ENCODE assay signal across 29 cellular contexts in the genomic region with DNA sequence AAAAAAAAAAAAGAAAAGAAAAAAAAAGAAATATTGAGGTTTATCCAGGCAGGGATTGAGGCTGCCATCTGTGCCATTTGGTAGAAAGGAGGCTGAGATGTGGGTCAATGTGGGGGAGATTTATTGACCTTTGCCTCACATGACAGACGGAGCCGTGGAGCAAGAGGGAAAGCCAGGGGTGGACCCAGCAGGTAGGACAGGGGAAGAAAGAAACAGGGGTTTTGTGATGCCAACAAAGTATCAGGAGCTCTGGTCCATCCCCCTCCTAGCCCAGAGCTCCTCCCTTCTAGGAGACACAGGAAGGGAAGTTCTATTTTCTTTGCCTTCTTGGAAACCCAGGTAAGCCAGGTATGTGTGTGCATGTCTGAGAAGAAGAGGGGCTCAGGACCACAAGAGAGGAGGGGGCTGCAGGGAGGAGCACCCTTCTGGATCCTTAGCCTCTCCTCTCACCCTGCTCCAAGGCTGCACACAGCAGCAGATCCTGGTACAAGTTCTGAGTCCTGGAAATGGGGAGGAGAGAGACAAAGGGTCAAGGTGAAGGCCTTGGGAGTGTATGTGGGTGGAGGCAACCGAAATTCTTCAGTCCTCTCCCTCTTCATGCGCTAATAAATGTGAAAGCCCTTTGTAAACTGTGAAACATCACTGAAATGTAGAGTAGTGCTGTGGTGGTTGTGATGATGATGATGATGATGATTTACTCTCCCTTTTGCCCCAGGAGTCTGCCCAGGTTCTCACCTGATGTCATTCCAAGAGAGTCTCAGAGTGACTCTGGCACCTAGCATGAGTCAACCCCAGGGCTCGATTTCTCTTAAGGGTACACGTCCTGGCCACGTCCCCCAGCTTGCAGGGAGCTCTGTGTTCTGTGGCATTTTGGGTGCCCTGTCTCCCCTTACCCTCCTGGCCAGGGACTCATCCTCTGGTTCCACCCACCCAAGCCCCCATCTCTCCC. TPM values are rescaled to one million over a fixed set of nuclear protein-coding genes. Genes with fewer than 3 reads are reported as not detected.
DNase-seq lines count a peak whose midpoint lies in the region; ATAC-seq, FAIRE-seq and TF ChIP-seq lines count a peak whose summit lies in the region.
"Had no signal": no experiment of that assay in that cellular context is flagged by ENCODE, and none has a peak within 500 bp of the region (broad histone marks: within the 10 kb centered on the region; RNA-seq: fewer than 3 reads in every experiment).

No MANE protein-coding gene starts in this region.

- TF ChIP-seq RAD21 in H1 (IDR thresholded peaks at IDR 0.05 in 1 of 2, conservative IDR thresholded peaks at IDR 0.05 in 1 of 2; ENCODE audit: low read depth in 2 of 2, low read length in 2 of 2) = no peak

- H3K9me3 ChIP-seq in H1 (ENCODE audit: insufficient read depth in 2 of 2, low read depth in 1 of 2, low read length in 1 of 2) (no peaks in the 10 kb centered on the region), sigmoid colon (no peaks in the 10 kb centered on the region)
- H3K9me3 ChIP-seq: esophagus muscularis mucosa, right atrium auricular region, transverse colon had no signal

- POLR2A ChIA-PET in H1 (lab: Charles Lee; ENCODE audit: partially characterized antibody) = interaction anchor here (19.6 kb wide), 1 partner anchor 23 kb away, joined by 197 read pairs; the partner anchor contains the start of gene ZFP36L1

- no peak for FAIRE-seq in H1 (lab: Jason Lieb, UNC)
- FAIRE-seq: A204.1, G401.6, GM18507 had no signal

- no peaks in the 10 kb centered on the region for H3K23me2 ChIP-seq in H1 (ENCODE audit: low read depth, low read length)

- H3K14ac ChIP-seq in H1 (ENCODE audit: insufficient read length) = no peak overlapping the region

- H3K4me3 ChIP-seq in GM23338 = no peak overlapping the region
- no peak overlapping the region for H3K4me3 ChIP-seq in H1 (ENCODE audit: extremely low read depth in 1 of 4, insufficient read depth in 2 of 4, low read depth in 3 of 4, low read length in 4 of 4)
- no peak overlapping the region for H3K4me3 ChIP-seq in sigmoid colon
- H3K4me3 ChIP-seq: cardiac muscle cell, esophagus muscularis mucosa, hepatocyte, right atrium auricular region, transverse colon had no signal

- H3K27me3 ChIP-seq in GM23338 (ENCODE audit: insufficient read depth) (no peaks in the 10 kb centered on the region), H1 (replicated peaks in 1 of 4; ENCODE audit: control insufficient read depth in 3 of 4, extremely low read depth in 1 of 4, insufficient read depth in 3 of 4, low read length in 3 of 4) (no peaks in the 10 kb centered on the region), sigmoid colon (no peaks in the 10 kb centered on the region)
- H3K27me3 ChIP-seq: cardiac muscle cell, esophagus muscularis mucosa, hepatocyte, right atrium auricular region, transverse colon had no signal

- ATAC-seq in GM23338 (peak; percentile 34), GM21825 (IDR thresholded peaks at IDR 0.05; ENCODE audit: unreplicated experiment) (no peak), GM21447 (IDR thresholded peaks at IDR 0.05; ENCODE audit: unreplicated experiment) (no peak), GM21723 (IDR thresholded peaks at IDR 0.05; ENCODE audit: unreplicated experiment) (no peak)

- WGBS in H1 (ENCODE audit: extremely low coverage in 1 of 2, insufficient coverage in 1 of 2, insufficient read length in 1 of 2, insufficient replicate concordance in 2 of 2, low coverage in 1 of 2, low lambda C conversion rate in 2 of 2, missing lambda C conversion rate in 1 of 2), 2 experiments = 74% methylated on average over 6 of the region's 7 CpGs; no CpG with 5 or more reads in 1 of the 2 experiments
- WGBS in sigmoid colon, 2 donors = 68 to 80% methylated on average over 7 of the region's 7 CpGs

- no peak for TF ChIP-seq EP300 in H1 (IDR thresholded peaks at IDR 0.05; ENCODE audit: borderline replicate concordance in 1 of 2, low read depth in 2 of 2, low read length in 2 of 2)
- no peak for TF ChIP-seq EP300 in sigmoid colon (IDR thresholded peaks at IDR 0.05)

- H4K20me1 ChIP-seq in GM23338 (replicated peaks; ENCODE audit: insufficient read depth) = no peaks in the 10 kb centered on the region
- H4K20me1 ChIP-seq in H1 (replicated peaks in 1 of 2; ENCODE audit: control insufficient read depth in 1 of 2, insufficient read depth in 2 of 2, low read length in 2 of 2) = no peaks in the 10 kb centered on the region

- no peaks in the 10 kb centered on the region for H3K79me1 ChIP-seq in H1 (ENCODE audit: low read depth, low read length)

- no peak overlapping the region for H3K4me3 Mint-ChIP-seq in GM23338
- H3K4me3 Mint-ChIP-seq: CD8-positive, alpha-beta memory T cell; H9; immature natural killer cell had no signal

- H2BK120ac ChIP-seq in H1 (replicated peaks; ENCODE audit: low read depth, low read length) = no peak overlapping the region

- H3K79me2 ChIP-seq in GM23338 (replicated peaks; ENCODE audit: insufficient read depth) (no peaks in the 10 kb centered on the region), H1 (ENCODE audit: control insufficient read depth in 1 of 2, insufficient read depth in 2 of 2, low read length in 2 of 2) (no peaks in the 10 kb centered on the region)
- H3K79me2 ChIP-seq: hepatocyte had no signal

- CTCF ChIA-PET in H1 (lab: Charles Lee; ENCODE audit: partially characterized antibody) = interaction anchor here (1.2 to 2.2 kb wide), 8 partner anchors 8 to 51 kb away, joined by 3 to 7 read pairs (median 5); no protein-coding TSS in a partner anchor

- no peak overlapping the region for H4K91ac ChIP-seq in H1 (replicated peaks; ENCODE audit: insufficient read length, low read length)

- H3K4me1 ChIP-seq in GM23338 (ENCODE audit: insufficient read depth) = no peaks in the 10 kb centered on the region; the same call in 1 of the 2 replicates
- peaks cover 2 to 12% (median 6%) of the 10 kb centered on the region in 4 experiments; a peak in 6 of 7 replicates for H3K4me1 ChIP-seq in H1 (replicated peaks in 1 of 4; ENCODE audit: control insufficient read depth in 3 of 4, insufficient read depth in 4 of 4, low read length in 3 of 4)
- H3K4me1 ChIP-seq in sigmoid colon = peaks cover 0 to 11% (median 3%) of the 10 kb centered on the region in 4 donors

- H3K27me3 Mint-ChIP-seq in GM23338 (ENCODE audit: insufficient read depth, low read depth, poor library complexity) = peaks cover 10% of the 10 kb centered on the region
- H3K27me3 Mint-ChIP-seq: CD8-positive, alpha-beta memory T cell had no signal

- TF ChIP-seq POLR2A in H1 (IDR thresholded peaks at IDR 0.05; ENCODE audit: control extremely low read depth in 1 of 2, low read depth in 2 of 2, low read length in 2 of 2) = no peak
- no peak for TF ChIP-seq POLR2A in sigmoid colon (IDR thresholded peaks at IDR 0.05)

- no peaks in the 10 kb centered on the region; the same call in 2 of the 3 replicates for H3K9me3 Mint-ChIP-seq in GM23338
- H3K9me3 Mint-ChIP-seq: CD8-positive, alpha-beta memory T cell; H9 had no signal

- peak overlapping the region; percentile 52; the same call in 1 of the 2 replicates for H2AFZ ChIP-seq in GM23338
- H2AFZ ChIP-seq in H1 (ENCODE audit: low read length) = 0 out of 2 replicates have a peak overlapping the region, but pooled peaks have one; percentile 17
- H2AFZ ChIP-seq: hepatocyte had no signal

- H3K9me2 ChIP-seq in GM23338 (ENCODE audit: insufficient read depth) = peaks cover 7% of the 10 kb centered on the region

- H2BK5ac ChIP-seq in H1 (ENCODE audit: low read depth, low read length) = no peak overlapping the region

- H3K27ac ChIP-seq in GM23338 (ENCODE audit: low read depth) (no peak overlapping the region), H1 (ENCODE audit: low read depth, low read length) (no peak overlapping the region), sigmoid colon (no peak overlapping the region)
- H3K27ac ChIP-seq: cardiac muscle cell, esophagus muscularis mucosa, hepatocyte, right atrium auricular region, transverse colon had no signal

- intact Hi-C loops in sigmoid colon (cut with DNase I) = no loop called here

- no peak overlapping the region for H3K23ac ChIP-seq in H1 (ENCODE audit: insufficient read length)

- H4K5ac ChIP-seq in H1 (ENCODE audit: insufficient read length, low read depth, low read length) = no peak overlapping the region

- H3K36me3 Mint-ChIP-seq in GM23338 (ENCODE audit: low read depth) = no peaks in the 10 kb centered on the region; the same call in 2 of the 3 replicates
- H3K36me3 Mint-ChIP-seq: CD8-positive, alpha-beta memory T cell had no signal

- H4K8ac ChIP-seq in H1 (ENCODE audit: extremely low read depth, insufficient read depth, low read length) = peak overlapping the region; percentile 41; the same call in 1 of the 2 replicates

- H3K4me1 Mint-ChIP-seq in GM23338 = peaks cover 16% of the 10 kb centered on the region

- no peak overlapping the region for H2AK5ac ChIP-seq in H1 (ENCODE audit: low read depth, low read length)

- H2BK20ac ChIP-seq in H1 (ENCODE audit: low read length) = no peak overlapping the region

- H3K4me2 ChIP-seq in GM23338 (no peak overlapping the region), H1 (ENCODE audit: insufficient read depth in 1 of 2, low read depth in 2 of 2, low read length in 2 of 2) (no peak overlapping the region)
- H3K4me2 ChIP-seq: hepatocyte had no signal

- TF ChIP-seq CTCF in GM23338 (conservative IDR thresholded peaks at IDR 0.05; ENCODE audit: low read depth in 2 of 2) (no peak), H1 (IDR thresholded peaks at IDR 0.05; ENCODE audit: control extremely low read depth in 1 of 3, insufficient read depth in 1 of 3, low read depth in 1 of 3, low read length in 3 of 3) (no peak), sigmoid colon (IDR thresholded peaks at IDR 0.05) (no peak)

- peak; percentile 42 for DNase-seq in activated CD4-positive, alpha-beta T cell treated with anti-CD3 and anti-CD28 coated beads for 48 hours
- DNase-seq in activated CD4-positive, alpha-beta T cell treated with anti-CD3 and anti-CD28 coated beads, Interleukin-2, amount 50 U/mL, for 4 hours = no peak
- DNase-seq in GM23338 (ENCODE audit: low spot score) (no peak), H1 (ENCODE audit: low read depth in 1 of 2, low spot score in 2 of 2) (no peak), sigmoid colon (peak; percentile 18)
- DNase-seq: activated CD4-positive, alpha-beta T cell treated with anti-CD3 and anti-CD28 coated beads, Interleukin-2, amount 50 U/mL, for 1 hour; AML-193; CD8-positive, alpha-beta memory T cell; cortex of kidney; foreskin melanocyte; H9; immature natural killer cell; mesenchymal stem cell; NCI-H146; NCI-H510A; NK-92 treated with Interleukin-12 subunit alpha and Interleukin-12 subunit beta, amount 100 ng/mL, for 24 hours; SHP77 treated with DMSO at 0.1 percent for 48 hours; stimulated activated CD4-positive, alpha-beta T cell treated with anti-CD3 and anti-CD28 coated beads, Interleukin-12 subunit alpha, Interleukin-12 subunit beta, amount 100 ng/mL, for 4 hours; transverse colon had no signal

- H2BK12ac ChIP-seq in H1 (ENCODE audit: low read depth, low read length) = no peak overlapping the region

- H3K4ac ChIP-seq in H1 (replicated peaks; ENCODE audit: insufficient read length, low read depth, low read length) = no peak overlapping the region

- no peak overlapping the region for H3K9ac ChIP-seq in H1 (replicated peaks in 1 of 4; ENCODE audit: extremely low read depth in 1 of 4, low read depth in 3 of 4, low read length in 3 of 4)

- H3K18ac ChIP-seq in H1 (ENCODE audit: extremely low read depth, low read length) = no peak overlapping the region; the same call in 1 of the 2 replicates

- no peak overlapping the region for H3K56ac ChIP-seq in H1 (replicated peaks; ENCODE audit: insufficient read length, low read depth, low read length)

- H3K36me3 ChIP-seq in GM23338 (ENCODE audit: insufficient read depth) (no peaks in the 10 kb centered on the region), H1 (ENCODE audit: control insufficient read depth in 2 of 4, insufficient read depth in 4 of 4, low read length in 3 of 4) (no peaks in the 10 kb centered on the region), sigmoid colon (no peaks in the 10 kb centered on the region)
- H3K36me3 ChIP-seq: cardiac muscle cell, esophagus muscularis mucosa, right atrium auricular region, transverse colon had no signal

- H3F3A ChIP-seq in GM23338 (replicated peaks; ENCODE audit: low read depth) = no peaks in the 10 kb centered on the region

- no peak overlapping the region for H2BK15ac ChIP-seq in H1 (ENCODE audit: low read length)

- H3K27ac Mint-ChIP-seq in GM23338 = no peak overlapping the region
- H3K27ac Mint-ChIP-seq: immature natural killer cell had no signal

RNA-seq across cellular contexts. Expression of gene ZFP36L1, which starts 26.3 kb away (rescaled TPM):
- 108 and 148 TPM in 2 replicates for total RNA-seq in GM23338 (2014; rRNA removed; shearing (Covaris generic))
- polyA plus RNA-seq in GM23338 (2016; fragmentation: Nextera tagmentation; extraction: Ambion mirVana) (359 and 382 TPM in 2 replicates), H1 (2011; rRNA removed) (80.4 and 136 TPM in 2 replicates), sigmoid colon (100 to 1,000 TPM in 1 of 3 donors, 10 to 100 TPM in 2; 26.6 to 141 (median 52.9) TPM)
- 132 TPM in 2 replicates for total RNA-seq in H1 (2021; fragmentation: NEBNext Ultra II Directional; extraction: Animal tissue kit (Norgen Biotek cat#: 25700))
- polyA plus RNA-seq in H1 (2011; cell fraction: cytosol; rRNA removed) = 61.9 TPM
- 90.3 TPM for polyA plus RNA-seq in H1 (2011; cell fraction: nucleus; rRNA removed)
- 89.6 to 126 TPM (median 117 TPM) in 4 replicates for polyA plus RNA-seq in H1 (2012, experiment 1 of 2)
- 56.1 TPM for polyA plus RNA-seq in H1 (2012, experiment 2 of 2)
- 127 TPM for polyA plus RNA-seq in H1 (2013, experiment 1 of 2)
- polyA plus RNA-seq in H1 (2013, experiment 2 of 2) = 135 TPM
- 19.5 and 20.6 TPM in 2 replicates for polyA minus RNA-seq in H1 (2011; rRNA and poly(A)+ RNA removed)
- polyA minus RNA-seq in H1 (2011; cell fraction: cytosol; rRNA and poly(A)+ RNA removed) = 132 TPM
- polyA minus RNA-seq in H1 (2011; cell fraction: nucleus; rRNA and poly(A)+ RNA removed) = 67.3 TPM
- 100 to 1,000 TPM; 217 to 413 (median 239) TPM for total RNA-seq in sigmoid colon

Comparison
In these comparisons a context has a peak if more than half of its experiments do, and no peak if none do; other contexts are left out.
1. DNase-seq: peak in activated CD4-positive, alpha-beta T cell treated with anti-CD3 and anti-CD28 coated beads for 48 hours (single experiment) and sigmoid colon (single experiment); none in activated CD4-positive, alpha-beta T cell treated with anti-CD3 and anti-CD28 coated beads, Interleukin-2, amount 50 U/mL, for 4 hours (0 of 2), GM23338 (single experiment) and H1 (0 of 2).